ENCODE assay signal across 26 cellular contexts in genomic region chr2:173032032-173032431, GRCh38.
"Had no signal": no experiment of that assay in that cellular context is flagged by ENCODE, and none has a peak within 500 bp of the region (broad histone marks: within the 10 kb centered on the region; RNA-seq: fewer than 3 reads in every experiment).

No MANE protein-coding gene starts in this region.

- ATAC-seq: esophagus mucosa; left colon; left ventricle myocardium superior; lower lobe of right lung; natural killer cell; sciatic nerve; stimulated activated effector memory CD8-positive, alpha-beta T cell treated with anti-CD3 and anti-CD28 coated beads, Interleukin-12 subunit alpha, Interleukin-12 subunit beta, amount 100 ng/mL, for 72 hours had no signal

- H3K36me3 ChIP-seq: lower lobe of right lung, right atrium auricular region, stomach, thoracic aorta, tibial nerve had no signal

- H3K4me1 Mint-ChIP-seq: immature natural killer cell, natural killer cell had no signal

- H3K27me3 ChIP-seq: right atrium auricular region, stomach, tibial nerve, upper lobe of left lung had no signal

- H3K36me3 Mint-ChIP-seq: immature natural killer cell; natural killer cell; stimulated activated effector memory CD8-positive, alpha-beta T cell treated with anti-CD3 and anti-CD28 coated beads, Interleukin-12 subunit alpha, Interleukin-12 subunit beta, amount 100 ng/mL, for 72 hours had no signal

- H3K4me3 Mint-ChIP-seq: dendritic cell treated with granulocyte-macrophage colony-stimulating factor and Interleukin-4, amounts not matched to agents 40 ng/mL and 50 ng/mL, for 4 days; endodermal cell; immature natural killer cell; natural killer cell; neural crest cell; stimulated activated effector memory CD8-positive, alpha-beta T cell treated with anti-CD3 and anti-CD28 coated beads, Interleukin-12 subunit alpha, Interleukin-12 subunit beta, amount 100 ng/mL, for 72 hours had no signal

- H3K27me3 Mint-ChIP-seq: progenitor cell of endocrine pancreas had no signal

- H3K27ac Mint-ChIP-seq: dendritic cell treated with granulocyte-macrophage colony-stimulating factor and Interleukin-4, amounts not matched to agents 40 ng/mL and 50 ng/mL, for 4 days; endodermal cell; immature natural killer cell; natural killer cell; progenitor cell of endocrine pancreas; stimulated activated effector memory CD8-positive, alpha-beta T cell treated with anti-CD3 and anti-CD28 coated beads, Interleukin-12 subunit alpha, Interleukin-12 subunit beta, amount 100 ng/mL, for 72 hours had no signal

- H3K9me3 ChIP-seq: lower lobe of right lung, right atrium auricular region, stomach, thoracic aorta, tibial nerve, upper lobe of left lung had no signal

- H3K9me3 Mint-ChIP-seq: dendritic cell treated with granulocyte-macrophage colony-stimulating factor and Interleukin-4, amounts not matched to agents 40 ng/mL and 50 ng/mL, for 4 days; endodermal cell; immature natural killer cell; natural killer cell; neural crest cell; stimulated activated effector memory CD8-positive, alpha-beta T cell treated with anti-CD3 and anti-CD28 coated beads, Interleukin-12 subunit alpha, Interleukin-12 subunit beta, amount 100 ng/mL, for 72 hours had no signal

- H3K4me1 ChIP-seq: parathyroid adenoma had no signal

- H3K27ac ChIP-seq: lower lobe of right lung, parathyroid adenoma, stomach, thoracic aorta, tibial nerve, upper lobe of left lung had no signal

- DNase-seq: effector CD8-positive, alpha-beta T cell; endodermal cell; foreskin melanocyte; hypothalamus; immature natural killer cell; islet precursor cell; kidney glomerular epithelial cell; left colon; left ventricle myocardium superior; lower lobe of right lung; natural killer cell; stimulated activated CD4-positive, alpha-beta T cell treated with anti-CD3 and anti-CD28 coated beads, Interleukin-2, amount 100 ng/mL, for 24 hours; stimulated activated CD4-positive, alpha-beta T cell treated with anti-CD3 and anti-CD28 coated beads, Interleukin-4, amount 100 ng/mL, for 24 hours; stimulated activated naive CD4-positive, alpha-beta T cell treated with Interleukin-2 at 50 U/mL for 16 hours; stomach; upper lobe of left lung had no signal

- H3K4me3 ChIP-seq: lower lobe of right lung, right atrium auricular region, stomach, thoracic aorta, tibial nerve, upper lobe of left lung had no signal
